In genomic region chr2:105977807-105978206, GRCh38 we compare ENCODE assay signal across 1 cellular context.
TF ChIP-seq lines count a peak whose summit lies in the region.

No MANE protein-coding gene starts in this region.

TF ChIP-seq in HepG2, 621 proteins besides CTCF, POLR2A, EP300 and RAD21 (continued from another document):
- TF ChIP-seq ZSCAN9 (CRISPR knock-in tag; IDR thresholded peaks at IDR 0.05; ENCODE audit: borderline replicate concordance) (no peak), KAT8 (CRISPR knock-in tag; IDR thresholded peaks at IDR 0.05) (no peak), ZNF468 (CRISPR knock-in tag; IDR thresholded peaks at IDR 0.05) (no peak), ZNF530 (CRISPR knock-in tag; IDR thresholded peaks at IDR 0.05; ENCODE audit: low read depth) (no peak), KLF13 (CRISPR knock-in tag; IDR thresholded peaks at IDR 0.05) (no peak), AKAP8 (CRISPR knock-in tag; IDR thresholded peaks at IDR 0.05) (no peak), ATAD3A (CRISPR knock-in tag; IDR thresholded peaks at IDR 0.05) (no peak)
TF ChIP-seq in HepG2: peak in this region for 0.
